Comparison of ENCODE assay signal across 1 cellular context in the genomic region with DNA sequence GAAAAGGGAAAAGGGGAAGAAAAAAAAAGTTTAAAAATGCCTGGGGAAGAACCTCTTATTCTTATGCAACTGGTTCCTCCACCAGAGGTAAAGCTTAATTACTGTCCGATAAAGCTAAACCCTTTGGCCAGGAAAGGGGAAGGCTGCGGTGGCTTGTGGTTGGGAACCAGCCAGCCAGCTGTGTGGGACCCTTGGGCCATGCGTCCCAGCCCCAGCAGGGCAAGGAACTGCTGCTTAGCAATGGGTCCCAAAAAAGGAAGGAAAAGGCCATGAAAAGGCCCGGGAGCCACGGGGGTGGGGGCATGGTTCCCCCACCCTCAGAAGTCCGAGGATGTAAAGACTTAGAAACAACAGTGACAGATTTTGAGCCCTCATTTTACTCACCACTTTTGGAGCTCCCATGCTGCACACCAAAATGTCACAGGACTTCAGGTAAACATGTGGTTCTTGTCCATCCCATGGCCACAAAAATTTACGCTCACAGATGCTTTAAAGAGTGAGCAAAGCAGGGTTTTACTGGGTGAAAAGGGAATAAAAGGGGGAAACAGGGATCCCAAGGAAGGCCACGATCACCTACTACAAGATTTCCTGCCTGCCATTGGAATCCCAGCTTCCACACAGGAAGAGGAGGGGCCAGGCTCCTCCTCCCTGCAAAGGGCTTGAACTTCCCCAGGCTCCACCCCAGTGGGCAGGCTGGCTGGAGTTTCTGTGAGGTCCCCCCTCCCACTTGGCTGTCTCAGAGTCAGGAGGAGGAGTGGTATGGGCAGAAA.
TF ChIP-seq lines count a peak whose summit lies in the region.

No MANE protein-coding gene starts in this region.

TF ChIP-seq in HepG2, 621 proteins besides CTCF, POLR2A, EP300 and RAD21 (continued from another document and continues in another):
- TF ChIP-seq, protein P1, sequence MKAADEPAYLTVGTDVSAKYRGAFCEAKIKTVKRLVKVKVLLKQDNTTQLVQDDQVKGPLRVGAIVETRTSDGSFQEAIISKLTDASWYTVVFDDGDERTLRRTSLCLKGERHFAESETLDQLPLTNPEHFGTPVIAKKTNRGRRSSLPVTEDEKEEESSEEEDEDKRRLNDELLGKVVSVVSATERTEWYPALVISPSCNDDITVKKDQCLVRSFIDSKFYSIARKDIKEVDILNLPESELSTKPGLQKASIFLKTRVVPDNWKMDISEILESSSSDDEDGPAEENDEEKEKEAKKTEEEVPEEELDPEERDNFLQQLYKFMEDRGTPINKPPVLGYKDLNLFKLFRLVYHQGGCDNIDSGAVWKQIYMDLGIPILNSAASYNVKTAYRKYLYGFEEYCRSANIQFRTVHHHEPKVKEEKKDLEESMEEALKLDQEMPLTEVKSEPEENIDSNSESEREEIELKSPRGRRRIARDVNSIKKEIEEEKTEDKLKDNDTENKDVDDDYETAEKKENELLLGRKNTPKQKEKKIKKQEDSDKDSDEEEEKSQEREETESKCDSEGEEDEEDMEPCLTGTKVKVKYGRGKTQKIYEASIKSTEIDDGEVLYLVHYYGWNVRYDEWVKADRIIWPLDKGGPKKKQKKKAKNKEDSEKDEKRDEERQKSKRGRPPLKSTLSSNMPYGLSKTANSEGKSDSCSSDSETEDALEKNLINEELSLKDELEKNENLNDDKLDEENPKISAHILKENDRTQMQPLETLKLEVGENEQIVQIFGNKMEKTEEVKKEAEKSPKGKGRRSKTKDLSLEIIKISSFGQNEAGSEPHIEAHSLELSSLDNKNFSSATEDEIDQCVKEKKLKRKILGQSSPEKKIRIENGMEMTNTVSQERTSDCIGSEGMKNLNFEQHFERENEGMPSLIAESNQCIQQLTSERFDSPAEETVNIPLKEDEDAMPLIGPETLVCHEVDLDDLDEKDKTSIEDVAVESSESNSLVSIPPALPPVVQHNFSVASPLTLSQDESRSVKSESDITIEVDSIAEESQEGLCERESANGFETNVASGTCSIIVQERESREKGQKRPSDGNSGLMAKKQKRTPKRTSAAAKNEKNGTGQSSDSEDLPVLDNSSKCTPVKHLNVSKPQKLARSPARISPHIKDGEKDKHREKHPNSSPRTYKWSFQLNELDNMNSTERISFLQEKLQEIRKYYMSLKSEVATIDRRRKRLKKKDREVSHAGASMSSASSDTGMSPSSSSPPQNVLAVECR (CRISPR knock-in tag; IDR thresholded peaks at IDR 0.05; ENCODE audit: borderline replicate concordance), result 0 out of 2 replicates have a peak, but pooled peaks have one; percentile 48
- TF ChIP-seq ZNF354B (CRISPR knock-in tag; IDR thresholded peaks at IDR 0.05) (no peak), ZNF883 (CRISPR knock-in tag; IDR thresholded peaks at IDR 0.05; ENCODE audit: not compliant biosample characterization) (no peak), RXRA (CRISPR knock-in tag; IDR thresholded peaks at IDR 0.05) (no peak), TBX3 (IDR thresholded peaks at IDR 0.05; ENCODE audit: borderline replicate concordance) (no peak), CCDC6 (CRISPR knock-in tag; IDR thresholded peaks at IDR 0.05) (no peak), ATF7-NPFF (CRISPR knock-in tag; IDR thresholded peaks at IDR 0.05; ENCODE audit: low read depth) (no peak), ZNF350 (CRISPR knock-in tag; IDR thresholded peaks at IDR 0.05; ENCODE audit: borderline replicate concordance, low read depth) (no peak), ZNF329 (CRISPR knock-in tag; IDR thresholded peaks at IDR 0.05; ENCODE audit: low read depth) (0 out of 2 replicates have a peak, but pooled peaks have one; percentile 29), HOXA5 (CRISPR knock-in tag; IDR thresholded peaks at IDR 0.05) (no peak), NR2C2 (CRISPR knock-in tag; IDR thresholded peaks at IDR 0.05; ENCODE audit: borderline replicate concordance) (peak; percentile 91), HMG20A (CRISPR knock-in tag; IDR thresholded peaks at IDR 0.05; ENCODE audit: borderline replicate concordance) (no peak; the same call in 1 of the 2 replicates), HNRNPL (IDR thresholded peaks at IDR 0.05; ENCODE audit: low read depth, low read length) (no peak), DNMT3B (CRISPR knock-in tag; conservative IDR thresholded peaks at IDR 0.05) (0 out of 2 replicates have a peak, but pooled peaks have one; percentile 77), ASH2L (IDR thresholded peaks at IDR 0.05; ENCODE audit: insufficient read length, low read depth, low read length) (no peak), TP53 (CRISPR knock-in tag; conservative IDR thresholded peaks at IDR 0.05) (no peak), ZSCAN12 (CRISPR knock-in tag; IDR thresholded peaks at IDR 0.05) (no peak), ZFP36L1 (CRISPR knock-in tag; IDR thresholded peaks at IDR 0.05) (no peak), ZNF709 (CRISPR knock-in tag; IDR thresholded peaks at IDR 0.05) (0 out of 2 replicates have a peak, but pooled peaks have one; percentile 72), HOXA9 (CRISPR knock-in tag; IDR thresholded peaks at IDR 0.05; ENCODE audit: borderline replicate concordance) (0 out of 2 replicates have a peak, but pooled peaks have one; percentile 61), ZNF382 (CRISPR knock-in tag; IDR thresholded peaks at IDR 0.05; ENCODE audit: borderline replicate concordance) (no peak), CBX5 (CRISPR knock-in tag; IDR thresholded peaks at IDR 0.05; ENCODE audit: borderline replicate concordance) (no peak), TBL1XR1 (IDR thresholded peaks at IDR 0.05; ENCODE audit: borderline replicate concordance, low read length, partially characterized antibody) (peak; percentile 18), SCMH1 (CRISPR knock-in tag; IDR thresholded peaks at IDR 0.05; ENCODE audit: borderline replicate concordance) (no peak), SP5 (CRISPR knock-in tag; IDR thresholded peaks at IDR 0.05; ENCODE audit: borderline replicate concordance, low read depth) (peak; percentile 81; the same call in 1 of the 2 replicates), SALL1 (CRISPR knock-in tag; IDR thresholded peaks at IDR 0.05) (peak; percentile 52), MED1 (CRISPR knock-in tag; IDR thresholded peaks at IDR 0.05) (no peak), ZBTB7B (CRISPR knock-in tag; IDR thresholded peaks at IDR 0.05) (peak; percentile 69; the same call in 1 of the 2 replicates)
- TF ChIP-seq, protein P2, sequence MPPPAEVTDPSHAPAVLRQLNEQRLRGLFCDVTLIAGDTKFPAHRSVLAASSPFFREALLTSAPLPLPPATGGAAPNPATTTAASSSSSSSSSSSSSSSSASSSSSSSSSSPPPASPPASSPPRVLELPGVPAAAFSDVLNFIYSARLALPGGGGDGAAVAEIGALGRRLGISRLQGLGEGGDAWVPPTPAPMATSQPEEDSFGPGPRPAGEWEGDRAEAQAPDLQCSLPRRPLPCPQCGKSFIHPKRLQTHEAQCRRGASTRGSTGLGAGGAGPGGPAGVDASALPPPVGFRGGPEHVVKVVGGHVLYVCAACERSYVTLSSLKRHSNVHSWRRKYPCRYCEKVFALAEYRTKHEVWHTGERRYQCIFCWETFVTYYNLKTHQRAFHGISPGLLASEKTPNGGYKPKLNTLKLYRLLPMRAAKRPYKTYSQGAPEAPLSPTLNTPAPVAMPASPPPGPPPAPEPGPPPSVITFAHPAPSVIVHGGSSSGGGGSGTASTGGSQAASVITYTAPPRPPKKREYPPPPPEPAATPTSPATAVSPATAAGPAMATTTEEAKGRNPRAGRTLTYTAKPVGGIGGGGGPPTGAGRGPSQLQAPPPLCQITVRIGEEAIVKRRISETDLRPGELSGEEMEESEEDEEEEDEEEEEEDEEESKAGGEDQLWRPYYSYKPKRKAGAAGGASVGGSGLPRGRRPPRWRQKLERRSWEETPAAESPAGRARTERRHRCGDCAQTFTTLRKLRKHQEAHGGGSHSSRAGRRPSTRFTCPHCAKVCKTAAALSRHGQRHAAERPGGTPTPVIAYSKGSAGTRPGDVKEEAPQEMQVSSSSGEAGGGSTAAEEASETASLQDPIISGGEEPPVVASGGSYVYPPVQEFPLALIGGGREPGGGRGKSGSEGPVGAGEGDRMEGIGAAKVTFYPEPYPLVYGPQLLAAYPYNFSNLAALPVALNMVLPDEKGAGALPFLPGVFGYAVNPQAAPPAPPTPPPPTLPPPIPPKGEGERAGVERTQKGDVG (CRISPR knock-in tag; IDR thresholded peaks at IDR 0.05; ENCODE audit: borderline replicate concordance), result no peak
- TF ChIP-seq, protein P3, sequence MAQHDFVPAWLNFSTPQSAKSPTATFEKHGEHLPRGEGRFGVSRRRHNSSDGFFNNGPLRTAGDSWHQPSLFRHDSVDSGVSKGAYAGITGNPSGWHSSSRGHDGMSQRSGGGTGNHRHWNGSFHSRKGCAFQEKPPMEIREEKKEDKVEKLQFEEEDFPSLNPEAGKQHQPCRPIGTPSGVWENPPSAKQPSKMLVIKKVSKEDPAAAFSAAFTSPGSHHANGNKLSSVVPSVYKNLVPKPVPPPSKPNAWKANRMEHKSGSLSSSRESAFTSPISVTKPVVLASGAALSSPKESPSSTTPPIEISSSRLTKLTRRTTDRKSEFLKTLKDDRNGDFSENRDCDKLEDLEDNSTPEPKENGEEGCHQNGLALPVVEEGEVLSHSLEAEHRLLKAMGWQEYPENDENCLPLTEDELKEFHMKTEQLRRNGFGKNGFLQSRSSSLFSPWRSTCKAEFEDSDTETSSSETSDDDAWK (CRISPR knock-in tag; IDR thresholded peaks at IDR 0.05), result no peak
- TF ChIP-seq, protein P4, sequence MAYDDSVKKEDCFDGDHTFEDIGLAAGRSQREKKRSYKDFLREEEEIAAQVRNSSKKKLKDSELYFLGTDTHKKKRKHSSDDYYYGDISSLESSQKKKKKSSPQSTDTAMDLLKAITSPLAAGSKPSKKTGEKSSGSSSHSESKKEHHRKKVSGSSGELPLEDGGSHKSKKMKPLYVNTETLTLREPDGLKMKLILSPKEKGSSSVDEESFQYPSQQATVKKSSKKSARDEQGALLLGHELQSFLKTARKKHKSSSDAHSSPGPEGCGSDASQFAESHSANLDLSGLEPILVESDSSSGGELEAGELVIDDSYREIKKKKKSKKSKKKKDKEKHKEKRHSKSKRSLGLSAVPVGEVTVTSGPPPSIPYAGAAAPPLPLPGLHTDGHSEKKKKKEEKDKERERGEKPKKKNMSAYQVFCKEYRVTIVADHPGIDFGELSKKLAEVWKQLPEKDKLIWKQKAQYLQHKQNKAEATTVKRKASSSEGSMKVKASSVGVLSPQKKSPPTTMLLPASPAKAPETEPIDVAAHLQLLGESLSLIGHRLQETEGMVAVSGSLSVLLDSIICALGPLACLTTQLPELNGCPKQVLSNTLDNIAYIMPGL (CRISPR knock-in tag; IDR thresholded peaks at IDR 0.05; ENCODE audit: borderline replicate concordance in 1 of 2, low read depth in 1 of 2), result peak; percentile 49 to 68; a peak in 1 of 4 replicates
- TF ChIP-seq, protein P5, sequence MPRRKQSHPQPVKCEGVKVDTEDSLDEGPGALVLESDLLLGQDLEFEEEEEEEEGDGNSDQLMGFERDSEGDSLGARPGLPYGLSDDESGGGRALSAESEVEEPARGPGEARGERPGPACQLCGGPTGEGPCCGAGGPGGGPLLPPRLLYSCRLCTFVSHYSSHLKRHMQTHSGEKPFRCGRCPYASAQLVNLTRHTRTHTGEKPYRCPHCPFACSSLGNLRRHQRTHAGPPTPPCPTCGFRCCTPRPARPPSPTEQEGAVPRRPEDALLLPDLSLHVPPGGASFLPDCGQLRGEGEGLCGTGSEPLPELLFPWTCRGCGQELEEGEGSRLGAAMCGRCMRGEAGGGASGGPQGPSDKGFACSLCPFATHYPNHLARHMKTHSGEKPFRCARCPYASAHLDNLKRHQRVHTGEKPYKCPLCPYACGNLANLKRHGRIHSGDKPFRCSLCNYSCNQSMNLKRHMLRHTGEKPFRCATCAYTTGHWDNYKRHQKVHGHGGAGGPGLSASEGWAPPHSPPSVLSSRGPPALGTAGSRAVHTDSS (CRISPR knock-in tag; conservative IDR thresholded peaks at IDR 0.05), result no peak
- TF ChIP-seq, protein P6, sequence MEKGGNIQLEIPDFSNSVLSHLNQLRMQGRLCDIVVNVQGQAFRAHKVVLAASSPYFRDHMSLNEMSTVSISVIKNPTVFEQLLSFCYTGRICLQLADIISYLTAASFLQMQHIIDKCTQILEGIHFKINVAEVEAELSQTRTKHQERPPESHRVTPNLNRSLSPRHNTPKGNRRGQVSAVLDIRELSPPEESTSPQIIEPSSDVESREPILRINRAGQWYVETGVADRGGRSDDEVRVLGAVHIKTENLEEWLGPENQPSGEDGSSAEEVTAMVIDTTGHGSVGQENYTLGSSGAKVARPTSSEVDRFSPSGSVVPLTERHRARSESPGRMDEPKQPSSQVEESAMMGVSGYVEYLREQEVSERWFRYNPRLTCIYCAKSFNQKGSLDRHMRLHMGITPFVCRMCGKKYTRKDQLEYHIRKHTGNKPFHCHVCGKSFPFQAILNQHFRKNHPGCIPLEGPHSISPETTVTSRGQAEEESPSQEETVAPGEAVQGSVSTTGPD (CRISPR knock-in tag; IDR thresholded peaks at IDR 0.05), result peak; percentile 49; the same call in 1 of the 2 replicates
- TF ChIP-seq, protein P7, sequence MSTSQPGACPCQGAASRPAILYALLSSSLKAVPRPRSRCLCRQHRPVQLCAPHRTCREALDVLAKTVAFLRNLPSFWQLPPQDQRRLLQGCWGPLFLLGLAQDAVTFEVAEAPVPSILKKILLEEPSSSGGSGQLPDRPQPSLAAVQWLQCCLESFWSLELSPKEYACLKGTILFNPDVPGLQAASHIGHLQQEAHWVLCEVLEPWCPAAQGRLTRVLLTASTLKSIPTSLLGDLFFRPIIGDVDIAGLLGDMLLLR (CRISPR knock-in tag; IDR thresholded peaks at IDR 0.05), result peak; percentile 28; the same call in 1 of the 2 replicates
- TF ChIP-seq, protein P8, sequence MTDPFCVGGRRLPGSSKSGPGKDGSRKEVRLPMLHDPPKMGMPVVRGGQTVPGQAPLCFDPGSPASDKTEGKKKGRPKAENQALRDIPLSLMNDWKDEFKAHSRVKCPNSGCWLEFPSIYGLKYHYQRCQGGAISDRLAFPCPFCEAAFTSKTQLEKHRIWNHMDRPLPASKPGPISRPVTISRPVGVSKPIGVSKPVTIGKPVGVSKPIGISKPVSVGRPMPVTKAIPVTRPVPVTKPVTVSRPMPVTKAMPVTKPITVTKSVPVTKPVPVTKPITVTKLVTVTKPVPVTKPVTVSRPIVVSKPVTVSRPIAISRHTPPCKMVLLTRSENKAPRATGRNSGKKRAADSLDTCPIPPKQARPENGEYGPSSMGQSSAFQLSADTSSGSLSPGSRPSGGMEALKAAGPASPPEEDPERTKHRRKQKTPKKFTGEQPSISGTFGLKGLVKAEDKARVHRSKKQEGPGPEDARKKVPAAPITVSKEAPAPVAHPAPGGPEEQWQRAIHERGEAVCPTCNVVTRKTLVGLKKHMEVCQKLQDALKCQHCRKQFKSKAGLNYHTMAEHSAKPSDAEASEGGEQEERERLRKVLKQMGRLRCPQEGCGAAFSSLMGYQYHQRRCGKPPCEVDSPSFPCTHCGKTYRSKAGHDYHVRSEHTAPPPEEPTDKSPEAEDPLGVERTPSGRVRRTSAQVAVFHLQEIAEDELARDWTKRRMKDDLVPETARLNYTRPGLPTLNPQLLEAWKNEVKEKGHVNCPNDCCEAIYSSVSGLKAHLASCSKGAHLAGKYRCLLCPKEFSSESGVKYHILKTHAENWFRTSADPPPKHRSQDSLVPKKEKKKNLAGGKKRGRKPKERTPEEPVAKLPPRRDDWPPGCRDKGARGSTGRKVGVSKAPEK (CRISPR knock-in tag; IDR thresholded peaks at IDR 0.05; ENCODE audit: borderline replicate concordance), result no peak
- TF ChIP-seq, protein P9, sequence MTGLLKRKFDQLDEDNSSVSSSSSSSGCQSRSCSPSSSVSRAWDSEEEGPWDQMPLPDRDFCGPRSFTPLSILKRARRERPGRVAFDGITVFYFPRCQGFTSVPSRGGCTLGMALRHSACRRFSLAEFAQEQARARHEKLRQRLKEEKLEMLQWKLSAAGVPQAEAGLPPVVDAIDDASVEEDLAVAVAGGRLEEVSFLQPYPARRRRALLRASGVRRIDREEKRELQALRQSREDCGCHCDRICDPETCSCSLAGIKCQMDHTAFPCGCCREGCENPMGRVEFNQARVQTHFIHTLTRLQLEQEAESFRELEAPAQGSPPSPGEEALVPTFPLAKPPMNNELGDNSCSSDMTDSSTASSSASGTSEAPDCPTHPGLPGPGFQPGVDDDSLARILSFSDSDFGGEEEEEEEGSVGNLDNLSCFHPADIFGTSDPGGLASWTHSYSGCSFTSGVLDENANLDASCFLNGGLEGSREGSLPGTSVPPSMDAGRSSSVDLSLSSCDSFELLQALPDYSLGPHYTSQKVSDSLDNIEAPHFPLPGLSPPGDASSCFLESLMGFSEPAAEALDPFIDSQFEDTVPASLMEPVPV (CRISPR knock-in tag; IDR thresholded peaks at IDR 0.05), result 0 out of 2 replicates have a peak, but pooled peaks have one; percentile 24
